ENCODE assay signal across 8 cellular contexts in genomic region chr6:53064726-53065265, GRCh38. TPM values are rescaled to one million over a fixed set of nuclear protein-coding genes. Genes with fewer than 3 reads are reported as not detected.
DNase-seq lines count a peak whose midpoint lies in the region; ATAC-seq and TF ChIP-seq lines count a peak whose summit lies in the region.

No MANE protein-coding gene starts in this region.

- intact Hi-C loops in left lung (cut with DNase I): no loop called here

- H3K4me3 ChIP-seq in left lung: peak overlapping the region; percentile 86 to 98

- H3K36me3 ChIP-seq in left lung: no peaks in the 10 kb centered on the region

- DNase-seq in NCI-H774 (lab: John Stamatoyannopoulos, UW) (peak; percentile 97), dermis microvascular lymphatic vessel endothelial cell (ENCODE audit: low read depth in 2 of 2) (peak; percentile 92 to 98), left lung (peak; percentile 98)
- peak; percentile 95 to 96 for DNase-seq in activated CD4-positive, alpha-beta T cell treated with anti-CD3 and anti-CD28 coated beads, Interleukin-2, amount 50 U/mL, for 4 hours
- peak; percentile 93 to 94 for DNase-seq in stimulated activated CD4-positive, alpha-beta T cell treated with anti-CD3 and anti-CD28 coated beads, Interleukin-2, amount 100 ng/mL, for 24 hours

- H3K27ac ChIP-seq in C4-2B: peak overlapping the region; percentile 95
- peak overlapping the region; percentile 85 to 90 for H3K27ac ChIP-seq in left lung

- peaks cover 18 to 63% of the 10 kb centered on the region in 2 donors for H3K4me1 ChIP-seq in left lung

- H3K27me3 ChIP-seq in left lung: no peaks in the 10 kb centered on the region

- no peaks in the 10 kb centered on the region for H3K9me3 ChIP-seq in left lung

- ATAC-seq in GM19452 (IDR thresholded peaks at IDR 0.05; ENCODE audit: unreplicated experiment) (peak; percentile 73), HG03571 (IDR thresholded peaks at IDR 0.05; ENCODE audit: unreplicated experiment) (peak; percentile 69), left lung (peak; percentile 86)

- TF ChIP-seq CTCF in C4-2B (conservative IDR thresholded peaks at IDR 0.05) (no peak), left lung (IDR thresholded peaks at IDR 0.05) (no peak)

RNA-seq across cellular contexts. Expression of gene FBXO9, which starts 0.4 kb away (rescaled TPM):
- total RNA-seq in dermis microvascular lymphatic vessel endothelial cell (18.9 and 33.1 TPM in 2 replicates), left lung (100 to 1,000 TPM in 1 of 2 donors, 10 to 100 TPM in 1; 77.6 to 111 TPM)

RNA-seq across cellular contexts. Expression of gene CILK1, which starts 3.2 kb away (rescaled TPM):
- total RNA-seq in dermis microvascular lymphatic vessel endothelial cell (3.7 and 4.2 TPM in 2 replicates), left lung (10 to 100 TPM; 12.3 to 13.7 TPM)

Comparison
In these comparisons a context has a peak if more than half of its experiments do, and no peak if none do; other contexts are left out.
1. Peak in every context shown above with its lines: DNase-seq, ATAC-seq, H3K4me3 ChIP-seq and H3K27ac ChIP-seq.